In the genomic region with DNA sequence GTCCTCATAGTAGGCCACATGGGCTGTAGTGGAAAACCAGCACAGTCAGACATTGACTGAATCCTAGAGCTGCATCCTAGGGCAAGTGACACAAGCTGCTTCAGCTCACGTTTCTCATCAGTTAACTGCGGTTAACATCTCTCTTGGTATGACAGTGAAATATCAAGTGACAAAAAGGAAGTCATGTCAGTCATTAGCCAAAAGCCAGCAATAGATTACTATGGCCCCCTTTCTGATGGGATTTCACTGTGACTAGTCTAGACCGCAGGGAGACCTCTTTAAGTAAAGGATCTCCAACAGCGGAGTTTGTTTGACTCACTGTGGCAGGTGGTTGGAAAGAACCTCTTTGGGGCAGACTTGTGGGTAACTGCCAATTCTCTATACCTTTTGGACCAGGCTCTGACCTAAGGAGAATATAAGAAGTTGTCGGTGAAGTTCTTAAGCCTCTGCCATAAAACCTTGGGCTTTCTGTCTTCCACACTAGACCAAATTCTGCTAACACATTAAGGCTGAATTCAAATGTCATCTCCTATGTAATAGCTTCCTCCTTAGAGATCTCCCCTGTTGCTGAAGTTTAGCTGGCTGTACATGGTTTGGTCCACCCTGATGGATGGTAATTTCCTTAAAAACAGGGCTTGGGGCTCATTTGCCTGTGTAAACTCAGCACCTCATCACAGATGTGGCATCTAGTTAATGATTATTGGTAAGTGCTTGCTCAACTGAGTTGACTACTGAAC, we compare ENCODE assay signal across 10 cellular contexts.
DNase-seq lines count a peak whose midpoint lies in the region; ATAC-seq, FAIRE-seq and TF ChIP-seq lines count a peak whose summit lies in the region.
"Had no signal": no experiment of that assay in that cellular context is flagged by ENCODE, and none has a peak within 500 bp of the region (broad histone marks: within the 10 kb centered on the region; RNA-seq: fewer than 3 reads in every experiment).

No MANE protein-coding gene starts in this region.

- H3K27me3 Mint-ChIP-seq in activated CD4-positive, alpha-beta T cell treated with anti-CD3 and anti-CD28 coated beads, Interleukin-2, amount 10 ng/mL, durations not matched to agents 7 days and 5 days, result no peaks in the 10 kb centered on the region
- H3K27me3 Mint-ChIP-seq in stimulated activated naive B cell treated with anti-CD40 and anti-IgM and Interleukin-4, amounts not matched to agents 10 μg/mL and 1 μg/mL and 100 μg/mL, for 72 hours, result no peaks in the 10 kb centered on the region

- intact Hi-C loops in Right ventricle myocardium superior (cut with DNase I) (loop anchor here (10.0 kb wide), 1 partner anchor 116 kb away; the partner anchor contains the start of gene SGMS1), kidney (cut with DNase I) (no loop called here)

- H3K4me1 Mint-ChIP-seq in activated CD4-positive, alpha-beta T cell treated with anti-CD3 and anti-CD28 coated beads, Interleukin-2, amount 10 ng/mL, durations not matched to agents 7 days and 5 days, result peaks cover 58% of the 10 kb centered on the region
- H3K4me1 Mint-ChIP-seq in stimulated activated naive B cell treated with anti-CD40 and anti-IgM and Interleukin-4, amounts not matched to agents 10 μg/mL and 1 μg/mL and 100 μg/mL, for 72 hours, result peaks cover 33 to 65% of the 10 kb centered on the region in 2 donors

- H3K27ac Mint-ChIP-seq in activated CD4-positive, alpha-beta T cell treated with anti-CD3 and anti-CD28 coated beads, Interleukin-2, amount 10 ng/mL, durations not matched to agents 7 days and 5 days, result no peak overlapping the region
- H3K27ac Mint-ChIP-seq in stimulated activated naive B cell treated with anti-CD40 and anti-IgM and Interleukin-4, amounts not matched to agents 10 μg/mL and 1 μg/mL and 100 μg/mL, for 72 hours, result no peak overlapping the region

- H3K4me3 ChIP-seq in kidney (ENCODE audit: low read length in 2 of 2), result no peak overlapping the region

- peaks cover 13 to 23% of the 10 kb centered on the region in 2 donors for H3K4me1 ChIP-seq in kidney (ENCODE audit: control insufficient read depth in 1 of 2, insufficient read depth in 1 of 2, low read depth in 1 of 2, low read length in 2 of 2)

- peak; percentile 78 for ATAC-seq in HG02798 (IDR thresholded peaks at IDR 0.05; ENCODE audit: poor library complexity, unreplicated experiment)
- ATAC-seq in stimulated activated naive B cell treated with anti-CD40 and anti-IgM and Interleukin-4, amounts not matched to agents 10 μg/mL and 1 μg/mL and 100 μg/mL, for 72 hours (replicated peaks), result peak; percentile 73 to 87
- ATAC-seq in Right ventricle myocardium superior (ENCODE audit: poor library complexity), result no peak

- H3K9me3 ChIP-seq in kidney (ENCODE audit: control insufficient read depth in 1 of 2, low read length in 2 of 2), result no peaks in the 10 kb centered on the region

- no peak for FAIRE-seq in kidney (lab: Jason Lieb, UNC)

- POLR2A ChIA-PET in activated CD4-positive, alpha-beta T cell treated with anti-CD3 and anti-CD28 coated beads, Interleukin-2, amount 10 ng/mL, durations not matched to agents 7 days and 5 days (lab: Charles Lee), result no interaction called here

- no peaks in the 10 kb centered on the region for H3K36me3 ChIP-seq in kidney (ENCODE audit: control insufficient read depth in 1 of 2, insufficient read depth in 2 of 2, low read length in 2 of 2)

- peak; percentile 74 for DNase-seq in activated effector memory CD4-positive, alpha-beta T cell treated with anti-CD3 and anti-CD28 coated beads, Interleukin-2, amount 50 U/mL, for 16 hours
- DNase-seq in activated effector memory CD4-positive, alpha-beta T cell treated with Interleukin-2 at 50 U/mL for 16 hours, result no peak
- DNase-seq in activated CD4-positive, alpha-beta T cell treated with anti-CD3 and anti-CD28 coated beads, Interleukin-2, amount 10 ng/mL, durations not matched to agents 7 days and 5 days, result peak; percentile 35
- DNase-seq in stimulated activated naive B cell treated with anti-CD40 and anti-IgM and Interleukin-4, amounts not matched to agents 10 μg/mL and 1 μg/mL and 100 μg/mL, for 72 hours, result peak; percentile 28
- DNase-seq in effector CD4-positive, alpha-beta T cell, result no peak
- DNase-seq in Right ventricle myocardium superior (no peak), kidney (no peak)
- DNase-seq: NCI-H1417 had no signal

- TF ChIP-seq CTCF in kidney (IDR thresholded peaks at IDR 0.05; ENCODE audit: borderline replicate concordance, extremely low read depth, insufficient read depth), result no peak

- no peak overlapping the region for H3K27ac ChIP-seq in kidney (ENCODE audit: low read depth in 2 of 2, low read length in 2 of 2)
- H3K27ac ChIP-seq: parathyroid adenoma had no signal

- H3K9ac ChIP-seq in kidney (ENCODE audit: low read length in 2 of 2), result no peak overlapping the region
- H3K9ac ChIP-seq: parathyroid adenoma had no signal

- CTCF ChIA-PET in activated CD4-positive, alpha-beta T cell treated with anti-CD3 and anti-CD28 coated beads, Interleukin-2, amount 10 ng/mL, durations not matched to agents 7 days and 5 days (lab: Charles Lee), result interaction anchor here (0.6 to 1.3 kb wide), 6 partner anchors 12 to 128 kb away, joined by 3 to 4 read pairs (median 3); no protein-coding TSS in a partner anchor

- H3K9me3 Mint-ChIP-seq in activated CD4-positive, alpha-beta T cell treated with anti-CD3 and anti-CD28 coated beads, Interleukin-2, amount 10 ng/mL, durations not matched to agents 7 days and 5 days, result no peaks in the 10 kb centered on the region
- H3K9me3 Mint-ChIP-seq in stimulated activated naive B cell treated with anti-CD40 and anti-IgM and Interleukin-4, amounts not matched to agents 10 μg/mL and 1 μg/mL and 100 μg/mL, for 72 hours, result no peaks in the 10 kb centered on the region

- peaks cover 4% of the 10 kb centered on the region for H3K36me3 Mint-ChIP-seq in activated CD4-positive, alpha-beta T cell treated with anti-CD3 and anti-CD28 coated beads, Interleukin-2, amount 10 ng/mL, durations not matched to agents 7 days and 5 days (ENCODE audit: low read depth)
- peaks cover 7 to 14% of the 10 kb centered on the region in 2 donors for H3K36me3 Mint-ChIP-seq in stimulated activated naive B cell treated with anti-CD40 and anti-IgM and Interleukin-4, amounts not matched to agents 10 μg/mL and 1 μg/mL and 100 μg/mL, for 72 hours

- no peak overlapping the region for H3K4me3 Mint-ChIP-seq in activated CD4-positive, alpha-beta T cell treated with anti-CD3 and anti-CD28 coated beads, Interleukin-2, amount 10 ng/mL, durations not matched to agents 7 days and 5 days
- no peak overlapping the region for H3K4me3 Mint-ChIP-seq in stimulated activated naive B cell treated with anti-CD40 and anti-IgM and Interleukin-4, amounts not matched to agents 10 μg/mL and 1 μg/mL and 100 μg/mL, for 72 hours

Comparison
In these comparisons a context has a peak if more than half of its experiments do, and no peak if none do; other contexts are left out.
1. DNase-seq: peak in activated effector memory CD4-positive, alpha-beta T cell treated with anti-CD3 and anti-CD28 coated beads, Interleukin-2, amount 50 U/mL, for 16 hours (single experiment), activated CD4-positive, alpha-beta T cell treated with anti-CD3 and anti-CD28 coated beads, Interleukin-2, amount 10 ng/mL, durations not matched to agents 7 days and 5 days (single experiment) and stimulated activated naive B cell treated with anti-CD40 and anti-IgM and Interleukin-4, amounts not matched to agents 10 μg/mL and 1 μg/mL and 100 μg/mL, for 72 hours (single experiment); none in activated effector memory CD4-positive, alpha-beta T cell treated with Interleukin-2 at 50 U/mL for 16 hours (single experiment), effector CD4-positive, alpha-beta T cell (single experiment), Right ventricle myocardium superior (single experiment) and kidney (single experiment).